7 cellular contexts compared by ENCODE assay signal in the genomic region with DNA sequence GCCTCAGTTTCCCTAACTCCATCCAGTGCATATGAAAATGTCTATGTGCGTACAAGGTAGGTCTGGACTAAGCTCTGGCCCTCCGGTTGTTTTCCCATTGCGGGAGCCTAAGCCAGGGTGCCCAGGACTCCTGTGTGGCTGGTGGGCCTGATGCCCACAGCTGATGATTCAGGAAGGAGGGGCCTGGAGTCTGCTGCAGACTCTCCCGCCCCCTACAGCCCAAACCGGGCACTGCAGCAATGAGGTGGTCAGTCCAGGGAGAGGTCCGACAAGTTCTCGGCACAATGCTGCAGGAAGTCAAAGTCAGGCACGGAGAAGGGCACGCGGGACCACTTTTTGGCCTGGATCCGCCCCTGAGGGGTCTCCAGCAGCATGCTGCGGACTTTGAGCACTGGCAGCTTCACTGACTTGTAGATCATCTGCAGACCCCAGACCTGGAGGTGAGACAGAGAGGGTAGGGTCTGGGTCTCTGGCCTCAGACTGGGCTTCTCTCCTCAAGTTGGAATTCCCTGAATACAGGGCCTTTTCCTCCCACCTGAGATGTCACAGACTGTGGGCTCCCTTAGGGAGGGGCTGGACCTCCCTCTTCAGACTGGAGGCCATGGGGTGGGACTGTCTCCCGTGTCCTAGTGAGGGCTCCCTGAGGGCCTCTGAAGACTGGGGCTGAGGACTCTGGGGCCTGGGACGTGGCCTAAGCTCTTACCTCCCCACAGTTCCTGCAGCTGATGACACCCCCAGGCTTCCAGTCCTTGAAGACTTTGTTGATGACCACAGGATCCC. TPM values are rescaled to one million over a fixed set of nuclear protein-coding genes. Genes with fewer than 3 reads are reported as not detected.
DNase-seq lines count a peak whose midpoint lies in the region; ATAC-seq and TF ChIP-seq lines count a peak whose summit lies in the region.

No MANE protein-coding gene starts in this region.

- 36% methylated on average over 5 of the region's 14 CpGs for WGBS in right lobe of liver (ENCODE audit: insufficient coverage, low coverage, low lambda C conversion rate, missing lambda C conversion rate)

- H3K9me3 ChIP-seq in right lobe of liver = no peaks in the 10 kb centered on the region

- intact Hi-C loops in right lobe of liver (cut with DNase I) = loop anchor here in 1 of 2 donors (5.0 kb wide), 1 partner anchor 34 kb away; no protein-coding TSS in a partner anchor

- DNase-seq in GM10266 (ENCODE audit: extremely low spot score) (peak; percentile 85), NCI-H1048 (lab: John Stamatoyannopoulos, UW) (peak; percentile 35), choroid plexus epithelial cell (ENCODE audit: low read depth) (peak; percentile 77), right lobe of liver (peak; percentile 68 to 72 (median 71))
- DNase-seq in activated CD4-positive, CD25-positive, alpha-beta regulatory T cell treated with anti-CD3 and anti-CD28 coated beads, Interleukin-2, amount 50 U/mL, for 72 hours = peak; percentile 80
- DNase-seq in stimulated activated CD8-positive, alpha-beta memory T cell treated with anti-CD3 and anti-CD28 coated beads, Interleukin-12 subunit alpha, Interleukin-12 subunit beta, amount 100 ng/mL, for 1 hour (ENCODE audit: low read depth) = peak; percentile 31

- H3K4me1 ChIP-seq in right lobe of liver = peaks cover 0 to 6% (median 0%) of the 10 kb centered on the region in 4 donors

- peaks cover 0 to 24% (median 0%) of the 10 kb centered on the region in 4 donors for H3K36me3 ChIP-seq in right lobe of liver

- TF ChIP-seq CTCF in GM10266 (IDR thresholded peaks at IDR 0.05; ENCODE audit: control insufficient read depth, insufficient read depth, low read depth, missing control alignments) (peak; percentile 86), choroid plexus epithelial cell (conservative IDR thresholded peaks at IDR 0.05; ENCODE audit: low read depth, low read length) (peak; percentile 90), right lobe of liver (IDR thresholded peaks at IDR 0.05) (peak; percentile 75 to 90 (median 80))

- ATAC-seq in right lobe of liver (peak; percentile 73 to 89 (median 84)), GM21515 (IDR thresholded peaks at IDR 0.05; ENCODE audit: unreplicated experiment) (no peak)

- TF ChIP-seq POLR2A in right lobe of liver (IDR thresholded peaks at IDR 0.05) = no peak

- no peak overlapping the region for H3K27ac ChIP-seq in right lobe of liver

- no peaks in the 10 kb centered on the region for H3K27me3 ChIP-seq in right lobe of liver

- H3K4me3 ChIP-seq in choroid plexus epithelial cell (ENCODE audit: low read depth, low read length) (no peak overlapping the region), right lobe of liver (no peak overlapping the region)

RNA-seq across cellular contexts. Expression of gene ZNF385C, which starts 3.4 kb away (rescaled TPM):
- total RNA-seq in right lobe of liver = 1 to 10 TPM in 1 of 6 experiments, under 1 TPM in 2, not detected in 3; 0.11 to 1.2 (median 0.11) TPM

RNA-seq across cellular contexts. Expression of gene DHX58, which starts 10.8 kb away (rescaled TPM):
- 10 to 100 TPM in 4 of 6 experiments, 1 to 10 TPM in 2; 9.0 to 27.9 (median 19.6) TPM for total RNA-seq in right lobe of liver

RNA-seq across cellular contexts. Expression of gene KAT2A, which starts 19.5 kb away (rescaled TPM):
- 10 to 100 TPM; 14.3 to 36.4 (median 21.3) TPM for total RNA-seq in right lobe of liver

RNA-seq across cellular contexts. Expression of gene HSPB9, which starts 20.9 kb away (rescaled TPM):
- 1 to 10 TPM in 2 of 6 experiments, under 1 TPM in 4; 0.38 to 1.6 (median 0.85) TPM for total RNA-seq in right lobe of liver

RNA-seq across cellular contexts. Expression of gene C17orf113, which starts 51.3 kb away (rescaled TPM):
- total RNA-seq in right lobe of liver = under 1 TPM; 0.06 to 0.42 (median 0.12) TPM

Comparison
In these comparisons a context has a peak if more than half of its experiments do, and no peak if none do; other contexts are left out.
1. DNase-seq: peak in every context shown above with its lines; median percentile 85 in GM10266; 80 in activated CD4-positive, CD25-positive, alpha-beta regulatory T cell treated with anti-CD3 and anti-CD28 coated beads, Interleukin-2, amount 50 U/mL, for 72 hours; 77 in choroid plexus epithelial cell; 71 in right lobe of liver; 35 in NCI-H1048; 31 in stimulated activated CD8-positive, alpha-beta memory T cell treated with anti-CD3 and anti-CD28 coated beads, Interleukin-12 subunit alpha, Interleukin-12 subunit beta, amount 100 ng/mL, for 1 hour.